Comparison of ENCODE assay signal across 9 cellular contexts in the genomic region with DNA sequence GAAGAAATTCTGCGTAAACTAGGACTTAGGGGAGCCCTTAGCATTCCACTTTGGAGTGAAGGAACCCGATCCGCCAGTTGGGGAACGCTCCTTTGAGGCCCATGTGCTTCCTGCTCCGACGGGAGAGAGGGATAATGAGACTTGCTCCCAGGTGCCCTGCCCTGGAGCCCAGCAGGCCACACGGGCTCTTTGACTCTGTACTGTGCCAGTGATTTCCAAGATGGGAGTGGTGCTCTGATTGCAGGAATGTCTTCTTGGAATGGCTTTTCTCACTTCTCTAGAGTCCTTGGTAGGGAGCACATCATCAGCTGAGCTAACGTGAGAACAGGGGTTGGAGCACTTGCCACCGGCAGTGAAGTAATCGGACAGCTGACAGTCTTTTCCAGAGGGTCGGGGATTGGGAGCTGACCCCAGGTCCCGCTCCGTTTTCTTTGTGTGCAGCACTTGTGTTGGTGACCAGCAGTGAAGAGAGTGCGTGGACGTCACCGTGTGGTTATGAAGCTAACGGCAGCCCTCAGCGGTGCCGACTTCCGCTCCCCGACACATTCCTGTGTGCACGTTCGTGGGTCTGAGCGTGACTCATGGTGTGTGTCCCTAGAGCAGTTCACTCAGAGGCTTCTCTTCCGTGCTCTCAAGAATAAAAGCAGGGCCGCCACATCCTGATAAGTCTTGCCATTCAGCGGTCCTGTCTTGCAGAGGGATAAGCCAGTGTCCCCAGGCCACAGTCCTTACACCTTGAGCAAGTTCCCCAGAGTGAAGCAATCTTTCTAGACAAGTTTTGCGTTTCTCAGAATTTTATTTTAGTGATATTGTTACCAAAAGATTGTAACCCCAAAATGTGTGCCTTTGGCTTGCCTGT. TPM values are rescaled to one million over a fixed set of nuclear protein-coding genes. Genes with fewer than 3 reads are reported as not detected.
A peak's percentile ranks its signal among the peaks of the same experiment; 100 is the strongest.
DNase-seq lines count a peak whose midpoint lies in the region; ATAC-seq and TF ChIP-seq lines count a peak whose summit lies in the region.
"Had no signal": no experiment of that assay in that cellular context is flagged by ENCODE, and none has a peak within 500 bp of the region (broad histone marks: within the 10 kb centered on the region; RNA-seq: fewer than 3 reads in every experiment).

No MANE protein-coding gene starts in this region.

- DNase-seq in GM04504 (ENCODE audit: low read depth): peak; percentile 90
- DNase-seq in amniotic epithelial cell (ENCODE audit: low read depth): peak; percentile 90
- peak; percentile 92 for DNase-seq in left cardiac atrium
- DNase-seq in retinal pigment epithelial cell (ENCODE audit: low read depth): peak; percentile 72
- no peak for DNase-seq in NOMO-1 treated with dmso at 0.1 percent for 144 hours (lab: John Stamatoyannopoulos, UW; ENCODE audit: unreplicated experiment)
- no peak for DNase-seq in stimulated activated CD4-positive, alpha-beta T cell treated with anti-CD3 and anti-CD28 coated beads, Interleukin-4, amount 100 ng/mL, for 1 hour
- no peak for DNase-seq in activated effector memory CD4-positive, alpha-beta T cell treated with Interleukin-2 at 50 U/mL for 16 hours
- no peak for DNase-seq in activated T-cell treated with anti-CD3 and anti-CD28 coated beads, Interleukin-2, amount 50 U/mL, for 48 hours

- no peak overlapping the region for H3K4me3 ChIP-seq in retinal pigment epithelial cell (ENCODE audit: low read length)

- intact Hi-C loops in left cardiac atrium (cut with DNase I): loop anchor here (5.0 kb wide), 3 partner anchors 88 to 187 kb away; no protein-coding TSS in a partner anchor

- TF ChIP-seq CTCF in retinal pigment epithelial cell (conservative IDR thresholded peaks at IDR 0.05; ENCODE audit: low read depth, low read length): peak; percentile 47

- peak; percentile 90 to 95 for ATAC-seq in left cardiac atrium

RNA-seq across cellular contexts. Expression of gene ABL1, which starts 25.6 kb away (rescaled TPM):
- 10 to 100 TPM; 40.8 to 55.4 TPM for total RNA-seq in left cardiac atrium

RNA-seq across cellular contexts. Expression of gene QRFP, which starts 35.9 kb away (rescaled TPM):
- total RNA-seq in left cardiac atrium: not detected
- total RNA-seq: subcutaneous adipose tissue had no signal

Comparison
In these comparisons a context has a peak if more than half of its experiments do, and no peak if none do; other contexts are left out.
1. DNase-seq: peak in GM04504 (single experiment), amniotic epithelial cell (single experiment), left cardiac atrium (single experiment) and retinal pigment epithelial cell (single experiment); none in NOMO-1 treated with dmso at 0.1 percent for 144 hours (single experiment), stimulated activated CD4-positive, alpha-beta T cell treated with anti-CD3 and anti-CD28 coated beads, Interleukin-4, amount 100 ng/mL, for 1 hour (single experiment), activated effector memory CD4-positive, alpha-beta T cell treated with Interleukin-2 at 50 U/mL for 16 hours (single experiment) and activated T-cell treated with anti-CD3 and anti-CD28 coated beads, Interleukin-2, amount 50 U/mL, for 48 hours (0 of 2).